ENCODE assay signal across 8 cellular contexts in genomic region chr7:112939589-112940313, GRCh38.
DNase-seq lines count a peak whose midpoint lies in the region; ATAC-seq and TF ChIP-seq lines count a peak whose summit lies in the region.

No MANE protein-coding gene starts in this region.

- peak overlapping the region; percentile 73 for H3K27ac ChIP-seq in smooth muscle cell (ENCODE audit: low read depth)

- peak overlapping the region; percentile 96 for H2AFZ ChIP-seq in smooth muscle cell (ENCODE audit: low read depth)

- H3K27me3 Mint-ChIP-seq in activated B cell treated with CpG ODN at 0.5 μM for 24 hours = no peaks in the 10 kb centered on the region
- H3K27me3 Mint-ChIP-seq in immature natural killer cell (ENCODE audit: low read depth in 3 of 3) = peaks cover 7 to 16% (median 15%) of the 10 kb centered on the region in 3 donors

- DNase-seq in AG09309 (ENCODE audit: low read depth) = peak; percentile 96
- peak; percentile 99 for DNase-seq in NCI-H226
- DNase-seq in activated B cell treated with CpG ODN at 0.5 μM for 24 hours = peak; percentile 97
- peak; percentile 99 for DNase-seq in central memory CD4-positive, alpha-beta T cell
- DNase-seq in immature natural killer cell = peak; percentile 99
- DNase-seq in smooth muscle cell (lab: John Stamatoyannopoulos, UW; ENCODE audit: unreplicated experiment) = peak; percentile 94

- peaks cover 3% of the 10 kb centered on the region for H3K36me3 ChIP-seq in smooth muscle cell (ENCODE audit: low read depth)

- CTCF ChIA-PET in activated B cell treated with CpG ODN at 0.5 μM for 24 hours (lab: Charles Lee) = no interaction called here

- ATAC-seq in GM19023 (IDR thresholded peaks at IDR 0.05; ENCODE audit: unreplicated experiment) (peak; percentile 98), HG03196 (IDR thresholded peaks at IDR 0.05; ENCODE audit: unreplicated experiment) (peak; percentile 99), activated B cell treated with CpG ODN at 0.5 μM for 24 hours (ENCODE audit: low read depth) (peak; percentile 95)

- intact Hi-C loops in activated B cell treated with CpG ODN at 0.5 μM for 24 hours (cut with micrococcal nuclease) = loop anchor here (1.0 to 10.0 kb wide), 7 partner anchors 43 to 1378 kb away; partner anchors contain the start of genes DOCK4, IFRD1, SMIM30 and TMEM168

- H3K4me1 Mint-ChIP-seq in activated B cell treated with CpG ODN at 0.5 μM for 24 hours = peaks cover 46% of the 10 kb centered on the region
- H3K4me1 Mint-ChIP-seq in immature natural killer cell = peaks cover 33 to 45% of the 10 kb centered on the region in 2 donors

- H3K79me2 ChIP-seq in smooth muscle cell (ENCODE audit: low read depth) = peaks cover 47% of the 10 kb centered on the region

- H3K4me2 ChIP-seq in smooth muscle cell = peak overlapping the region; percentile 97

- H4K20me1 ChIP-seq in smooth muscle cell (ENCODE audit: low read depth) = peaks cover 41% of the 10 kb centered on the region

- H3K9ac ChIP-seq in smooth muscle cell (ENCODE audit: low read depth) = peak overlapping the region; percentile 75

- H3K4me3 Mint-ChIP-seq in activated B cell treated with CpG ODN at 0.5 μM for 24 hours (peak overlapping the region; percentile 99), immature natural killer cell (peak overlapping the region; percentile 87 to 100 (median 93))

- H3K27ac Mint-ChIP-seq in activated B cell treated with CpG ODN at 0.5 μM for 24 hours (peak overlapping the region; percentile 97), immature natural killer cell (peak overlapping the region; percentile 88 to 99 (median 98))

- H3K4me3 ChIP-seq in AG09309 (ENCODE audit: control insufficient read depth, low read depth, low read length) = peak overlapping the region; percentile 76
- peak overlapping the region; percentile 82 for H3K4me3 ChIP-seq in smooth muscle cell

- H3K9me3 ChIP-seq in smooth muscle cell (replicated peaks; ENCODE audit: low read depth) = no peaks in the 10 kb centered on the region

- no peaks in the 10 kb centered on the region for H3F3A ChIP-seq in smooth muscle cell (ENCODE audit: low read depth)

- peaks cover 14% of the 10 kb centered on the region for H3K4me1 ChIP-seq in smooth muscle cell (ENCODE audit: low read depth)

- H3K9me3 Mint-ChIP-seq in activated B cell treated with CpG ODN at 0.5 μM for 24 hours = no peaks in the 10 kb centered on the region
- no peaks in the 10 kb centered on the region for H3K9me3 Mint-ChIP-seq in immature natural killer cell

- H3K27me3 ChIP-seq in smooth muscle cell (ENCODE audit: low read depth) = no peaks in the 10 kb centered on the region

- TF ChIP-seq CTCF in AG09309 (IDR thresholded peaks at IDR 0.05; ENCODE audit: control insufficient read depth, insufficient read depth, low read depth, low read length, missing control alignments) (no peak), activated B cell treated with CpG ODN at 0.5 μM for 24 hours (IDR thresholded peaks at IDR 0.05) (no peak), smooth muscle cell (IDR thresholded peaks at IDR 0.05; ENCODE audit: borderline replicate concordance, insufficient read depth, poor library complexity, severe bottlenecking) (no peak)

- H3K36me3 Mint-ChIP-seq in activated B cell treated with CpG ODN at 0.5 μM for 24 hours (ENCODE audit: low read depth) (peaks cover 19% of the 10 kb centered on the region), immature natural killer cell (no peaks in the 10 kb centered on the region)

- POLR2A ChIA-PET in activated B cell treated with CpG ODN at 0.5 μM for 24 hours (lab: Charles Lee) = interaction anchor here (0.6 to 2.0 kb wide), 9 partner anchors 21 to 490 kb away, joined by 3 to 17 read pairs (median 3); partner anchors contain the start of genes IFRD1 and TMEM168

- WGBS in smooth muscle cell (ENCODE audit: low lambda C conversion rate) = 1% methylated on average over 51 of the region's 53 CpGs

Comparison
In these comparisons a context has a peak if more than half of its experiments do, and no peak if none do; other contexts are left out.
1. Peak in every context shown above with its lines: DNase-seq, ATAC-seq, H3K4me3 ChIP-seq and H3K27ac ChIP-seq.